12 cellular contexts compared by ENCODE assay signal in genomic region chrX:13126785-13127184, GRCh38.
DNase-seq lines count a peak whose midpoint lies in the region; ATAC-seq, FAIRE-seq and TF ChIP-seq lines count a peak whose summit lies in the region.
"Had no signal": no experiment of that assay in that cellular context is flagged by ENCODE, and none has a peak within 500 bp of the region (broad histone marks: within the 10 kb centered on the region; RNA-seq: fewer than 3 reads in every experiment).

No MANE protein-coding gene starts in this region.

- H3K36me3 ChIP-seq in pancreas, result no peaks in the 10 kb centered on the region

- H3K9me3 ChIP-seq in pancreas, result no peaks in the 10 kb centered on the region

- no peaks in the 10 kb centered on the region for H3K27me3 ChIP-seq in pancreas

- CTCF ChIA-PET in RWPE1 (lab: Yijun Ruan, JAX), result no interaction called here

- POLR2A ChIA-PET in RWPE1 (lab: Yijun Ruan, JAX; ENCODE audit: low non-redundant PET), result no interaction called here

- H3K27ac ChIP-seq in pancreas (no peak overlapping the region), RWPE1 (no peak overlapping the region)

- no peak overlapping the region for H3K4me3 ChIP-seq in pancreas

- peak; percentile 18 for DNase-seq in H4 (ENCODE audit: low spot score)
- DNase-seq in fibroblast of peridontal ligament (ENCODE audit: extremely low read depth), result peak; percentile 56
- DNase-seq in pancreas, result no peak
- DNase-seq in RWPE1 (ENCODE audit: low spot score), result no peak
- no peak for DNase-seq in hippocampal formation (lab: John Stamatoyannopoulos, UW)
- DNase-seq: activated CD4-positive, CD25-positive, alpha-beta regulatory T cell treated with anti-CD3 and anti-CD28 coated beads, Interleukin-2, amount 50 U/mL, for 72 hours; NCI-H2081; NCI-H82; occipital lobe had no signal

- no peak for TF ChIP-seq CTCF in pancreas (IDR thresholded peaks at IDR 0.05)
- no peak for TF ChIP-seq CTCF in RWPE1 (conservative IDR thresholded peaks at IDR 0.05; ENCODE audit: low read depth)

- 45 to 47% methylated on average over 4 of the region's 4 CpGs for WGBS in pancreas, 2 donors

- FAIRE-seq in pancreas (lab: Jason Lieb, UNC), result no peak
- FAIRE-seq: GM12892 had no signal

- ATAC-seq in SK-N-SH treated with all-trans-retinoic acid at 6 μM for 48 hours, result peak; percentile 40; the same call in 2 of the 3 replicates
- ATAC-seq in pancreas, result peak; percentile 37 to 54 (median 44)
- no peak for ATAC-seq in HG02981 (IDR thresholded peaks at IDR 0.05; ENCODE audit: unreplicated experiment)

- intact Hi-C loops in pancreas (cut with DNase I), result loop anchor here in 1 of 3 donors (10.0 kb wide), 1 partner anchor 142 kb away; no protein-coding TSS in a partner anchor

- peaks cover 0 to 9% (median 4%) of the 10 kb centered on the region in 3 donors for H3K4me1 ChIP-seq in pancreas

TF ChIP-seq in SK-N-SH treated with all-trans-retinoic acid at 6 μM for 48 hours, 23 proteins besides CTCF, POLR2A, EP300 and RAD21:
- TF ChIP-seq CSDC2 (CRISPR knock-in tag; IDR thresholded peaks at IDR 0.05), result no peak
- TF ChIP-seq, protein P1, sequence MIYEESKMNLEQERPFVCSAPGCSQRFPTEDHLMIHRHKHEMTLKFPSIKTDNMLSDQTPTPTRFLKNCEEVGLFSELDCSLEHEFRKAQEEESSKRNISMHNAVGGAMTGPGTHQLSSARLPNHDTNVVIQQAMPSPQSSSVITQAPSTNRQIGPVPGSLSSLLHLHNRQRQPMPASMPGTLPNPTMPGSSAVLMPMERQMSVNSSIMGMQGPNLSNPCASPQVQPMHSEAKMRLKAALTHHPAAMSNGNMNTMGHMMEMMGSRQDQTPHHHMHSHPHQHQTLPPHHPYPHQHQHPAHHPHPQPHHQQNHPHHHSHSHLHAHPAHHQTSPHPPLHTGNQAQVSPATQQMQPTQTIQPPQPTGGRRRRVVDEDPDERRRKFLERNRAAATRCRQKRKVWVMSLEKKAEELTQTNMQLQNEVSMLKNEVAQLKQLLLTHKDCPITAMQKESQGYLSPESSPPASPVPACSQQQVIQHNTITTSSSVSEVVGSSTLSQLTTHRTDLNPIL (CRISPR knock-in tag; IDR thresholded peaks at IDR 0.05; ENCODE audit: low read depth), result no peak
- no peak for TF ChIP-seq RARB (CRISPR knock-in tag; IDR thresholded peaks at IDR 0.05)
- no peak for TF ChIP-seq ZNF565 (CRISPR knock-in tag; conservative IDR thresholded peaks at IDR 0.05; ENCODE audit: low read depth)
- no peak for TF ChIP-seq ZNF8 (CRISPR knock-in tag; IDR thresholded peaks at IDR 0.05)
- TF ChIP-seq, protein P2, sequence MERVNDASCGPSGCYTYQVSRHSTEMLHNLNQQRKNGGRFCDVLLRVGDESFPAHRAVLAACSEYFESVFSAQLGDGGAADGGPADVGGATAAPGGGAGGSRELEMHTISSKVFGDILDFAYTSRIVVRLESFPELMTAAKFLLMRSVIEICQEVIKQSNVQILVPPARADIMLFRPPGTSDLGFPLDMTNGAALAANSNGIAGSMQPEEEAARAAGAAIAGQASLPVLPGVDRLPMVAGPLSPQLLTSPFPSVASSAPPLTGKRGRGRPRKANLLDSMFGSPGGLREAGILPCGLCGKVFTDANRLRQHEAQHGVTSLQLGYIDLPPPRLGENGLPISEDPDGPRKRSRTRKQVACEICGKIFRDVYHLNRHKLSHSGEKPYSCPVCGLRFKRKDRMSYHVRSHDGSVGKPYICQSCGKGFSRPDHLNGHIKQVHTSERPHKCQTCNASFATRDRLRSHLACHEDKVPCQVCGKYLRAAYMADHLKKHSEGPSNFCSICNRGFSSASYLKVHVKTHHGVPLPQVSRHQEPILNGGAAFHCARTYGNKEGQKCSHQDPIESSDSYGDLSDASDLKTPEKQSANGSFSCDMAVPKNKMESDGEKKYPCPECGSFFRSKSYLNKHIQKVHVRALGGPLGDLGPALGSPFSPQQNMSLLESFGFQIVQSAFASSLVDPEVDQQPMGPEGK (CRISPR knock-in tag; IDR thresholded peaks at IDR 0.05; ENCODE audit: borderline replicate concordance), result no peak
- TF ChIP-seq, protein P3, sequence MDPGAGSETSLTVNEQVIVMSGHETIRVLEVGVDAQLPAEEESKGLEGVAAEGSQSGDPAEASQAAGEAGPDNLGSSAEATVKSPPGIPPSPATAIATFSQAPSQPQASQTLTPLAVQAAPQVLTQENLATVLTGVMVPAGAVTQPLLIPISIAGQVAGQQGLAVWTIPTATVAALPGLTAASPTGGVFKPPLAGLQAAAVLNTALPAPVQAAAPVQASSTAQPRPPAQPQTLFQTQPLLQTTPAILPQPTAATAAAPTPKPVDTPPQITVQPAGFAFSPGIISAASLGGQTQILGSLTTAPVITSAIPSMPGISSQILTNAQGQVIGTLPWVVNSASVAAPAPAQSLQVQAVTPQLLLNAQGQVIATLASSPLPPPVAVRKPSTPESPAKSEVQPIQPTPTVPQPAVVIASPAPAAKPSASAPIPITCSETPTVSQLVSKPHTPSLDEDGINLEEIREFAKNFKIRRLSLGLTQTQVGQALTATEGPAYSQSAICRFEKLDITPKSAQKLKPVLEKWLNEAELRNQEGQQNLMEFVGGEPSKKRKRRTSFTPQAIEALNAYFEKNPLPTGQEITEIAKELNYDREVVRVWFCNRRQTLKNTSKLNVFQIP (CRISPR knock-in tag; IDR thresholded peaks at IDR 0.05; ENCODE audit: borderline replicate concordance, low read depth), result no peak
- TF ChIP-seq ESRRG (CRISPR knock-in tag; IDR thresholded peaks at IDR 0.05), result no peak

Comparison
In these comparisons a context has a peak if more than half of its experiments do, and no peak if none do; other contexts are left out.
1. DNase-seq: peak in H4 (single experiment) and fibroblast of peridontal ligament (single experiment); none in pancreas (0 of 6), RWPE1 (single experiment) and hippocampal formation (0 of 2).